In the genomic region with DNA sequence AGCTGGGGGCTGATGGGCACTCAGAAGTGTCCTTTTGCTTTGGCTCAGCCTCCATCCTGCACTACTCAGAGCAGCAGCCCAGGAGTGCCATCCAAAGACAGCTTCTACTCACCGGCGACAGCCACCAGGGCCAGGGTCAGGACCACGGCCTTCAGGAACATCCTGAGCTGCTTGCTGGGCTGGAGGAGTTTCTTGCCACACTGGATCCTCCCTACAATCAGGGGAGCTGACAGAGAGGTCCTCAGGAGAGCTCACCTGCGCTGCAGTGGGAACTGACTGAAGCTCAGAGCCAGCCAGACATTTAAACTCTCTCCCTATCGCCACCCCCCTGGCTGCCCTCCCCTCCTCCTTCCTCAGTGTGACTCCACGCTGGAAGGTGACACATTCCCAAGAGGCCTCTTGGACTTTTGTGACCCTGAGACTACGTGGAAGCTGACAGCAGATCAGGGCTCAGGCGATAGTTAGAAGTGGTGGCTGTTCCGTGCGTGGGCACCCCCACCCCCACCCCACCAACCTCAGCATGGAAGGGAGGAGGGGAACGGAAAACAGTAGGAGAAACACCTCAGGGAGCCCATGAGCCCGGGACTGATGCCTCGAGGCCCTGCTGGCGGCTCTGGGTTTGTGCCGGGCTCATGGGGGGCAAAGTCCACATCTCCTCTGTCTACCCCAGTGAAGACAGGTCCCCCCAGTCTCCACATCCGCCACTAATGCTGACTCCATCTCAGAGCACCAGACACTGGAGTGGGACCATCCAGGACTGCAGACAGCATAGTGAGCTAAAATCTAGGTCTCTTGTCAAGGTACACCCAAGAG, we compare ENCODE assay signal across 21 cellular contexts. TPM values are rescaled to one million over a fixed set of nuclear protein-coding genes. Genes with fewer than 3 reads are reported as not detected.
A peak's percentile ranks its signal among the peaks of the same experiment; 100 is the strongest.
DNase-seq lines count a peak whose midpoint lies in the region; ATAC-seq, FAIRE-seq and TF ChIP-seq lines count a peak whose summit lies in the region.
"Had no signal": no experiment of that assay in that cellular context is flagged by ENCODE, and none has a peak within 500 bp of the region (broad histone marks: within the 10 kb centered on the region; RNA-seq: fewer than 3 reads in every experiment).

Gene APOA4, minus strand, starts transcription at position 274 of the 813 bp plus-strand sequence. Its CDS starts 113 bp downstream, at position 161.

- TF ChIP-seq RAD21 in K562 (CRISPR knock-in tag; conservative IDR thresholded peaks at IDR 0.05 in 1 of 2, IDR thresholded peaks at IDR 0.05 in 1 of 2), result no peak

- no peak within 1 kb of the TSS for H3K14ac ChIP-seq in neuronal stem cell (ENCODE audit: low read length)

- no TSS peak for BruUV-seq in K562 (replicated peaks; lab: Mats Ljungman, UMichigan)

- peaks cover 0 to 10% of the 10 kb centered on the region in 2 experiments; a peak in 1 of 5 replicates for H3K27me3 ChIP-seq in K562 (ENCODE audit: control insufficient read depth in 2 of 2, insufficient read depth in 2 of 2, low read length in 2 of 2)
- H3K27me3 ChIP-seq in neuronal stem cell (ENCODE audit: control insufficient read depth in 3 of 3, insufficient read depth in 3 of 3, low read depth in 1 of 3, low read length in 3 of 3), result peaks cover 0 to 8% (median 1%) of the 10 kb centered on the region in 3 experiments
- no peaks in the 10 kb centered on the region for H3K27me3 ChIP-seq in body of pancreas
- H3K27me3 ChIP-seq: BE2C, MG63 had no signal

- H4K8ac ChIP-seq in neuronal stem cell (ENCODE audit: low read depth, low read length), result peak within 1 kb of the TSS; percentile 65

- no peak for TF ChIP-seq EP300 in K562 (IDR thresholded peaks at IDR 0.05; ENCODE audit: low read length)

- no peak within 1 kb of the TSS for H3K4me2 ChIP-seq in K562 (ENCODE audit: insufficient read depth, low read length)
- no peak within 1 kb of the TSS for H3K4me2 ChIP-seq in neuronal stem cell (ENCODE audit: insufficient read depth, low read length, poor library complexity, severe bottlenecking)
- H3K4me2 ChIP-seq: PC-9 had no signal

- H3K4ac ChIP-seq in neuronal stem cell (ENCODE audit: low read length), result no peak within 1 kb of the TSS

- no peaks in the 10 kb centered on the region for H3K79me2 ChIP-seq in K562 (ENCODE audit: control insufficient read depth, insufficient read depth, low read length)

- H3K4me1 ChIP-seq in K562 (replicated peaks in 1 of 2; ENCODE audit: control insufficient read depth in 2 of 2, insufficient read depth in 2 of 2, low read length in 2 of 2) (peaks cover 8 to 24% of the 10 kb centered on the region in 2 experiments; a peak in 4 of 5 replicates), neuronal stem cell (ENCODE audit: control insufficient read depth in 2 of 2, insufficient read depth in 1 of 2, low read depth in 1 of 2, low read length in 2 of 2) (peaks cover 0 to 4% of the 10 kb centered on the region in 2 donors), body of pancreas (no peaks in the 10 kb centered on the region)
- H3K4me1 ChIP-seq: BE2C had no signal

- TF ChIP-seq POLR2A in K562 (conservative IDR thresholded peaks at IDR 0.05) (no peak), body of pancreas (IDR thresholded peaks at IDR 0.05) (no peak)

- H3K4me3 ChIP-seq in K562 (no peak within 1 kb of the TSS), neuronal stem cell (ENCODE audit: low read length in 2 of 2) (no peak within 1 kb of the TSS), body of pancreas (no peak within 1 kb of the TSS)
- H3K4me3 ChIP-seq: MG63, PC-9, SK-N-MC had no signal

- H4K91ac ChIP-seq in neuronal stem cell (ENCODE audit: low read depth, low read length, poor library complexity), result no peak within 1 kb of the TSS

- H3K18ac ChIP-seq in neuronal stem cell (ENCODE audit: low read length), result peak within 1 kb of the TSS; percentile 38

- H3K36me3 ChIP-seq in K562 (ENCODE audit: control insufficient read depth, insufficient read depth, low read length) (no peaks in the 10 kb centered on the region), neuronal stem cell (replicated peaks in 1 of 2; ENCODE audit: control insufficient read depth in 2 of 2, insufficient read depth in 2 of 2, low read length in 2 of 2) (no peaks in the 10 kb centered on the region), body of pancreas (replicated peaks in 1 of 2; ENCODE audit: insufficient read depth in 1 of 2, low read depth in 2 of 2) (no peaks in the 10 kb centered on the region)
- H3K36me3 ChIP-seq: BE2C, MG63 had no signal

- no peaks in the 10 kb centered on the region for H3K9me1 ChIP-seq in K562 (ENCODE audit: control insufficient read depth, insufficient read depth, low read length)

- no peaks in the 10 kb centered on the region for H3K9me3 ChIP-seq in K562 (replicated peaks; ENCODE audit: control insufficient read depth, insufficient read depth, low read depth, low read length)
- no peaks in the 10 kb centered on the region for H3K9me3 ChIP-seq in neuronal stem cell (replicated peaks in 1 of 2; ENCODE audit: control insufficient read depth in 2 of 2, insufficient read depth in 1 of 2, low read depth in 1 of 2, low read length in 2 of 2)
- H3K9me3 ChIP-seq in body of pancreas, result no peaks in the 10 kb centered on the region
- H3K9me3 ChIP-seq: BE2C, MG63 had no signal

- in situ Hi-C loops in K562 (cut with MboI), result no loop called here

- no peak within 1 kb of the TSS for H2BK5ac ChIP-seq in neuronal stem cell (ENCODE audit: low read length)

- H2BK15ac ChIP-seq in neuronal stem cell (ENCODE audit: low read length), result peak within 1 kb of the TSS; percentile 87

- ATAC-seq in K562 (no peak), left lobe of liver (no peak), GM18498 (IDR thresholded peaks at IDR 0.05; ENCODE audit: unreplicated experiment) (no peak), HG03457 (IDR thresholded peaks at IDR 0.05; ENCODE audit: unreplicated experiment) (no peak), body of pancreas (no peak)

- no peak for FAIRE-seq in K562 (lab: Jason Lieb, UNC)
- FAIRE-seq: H54 had no signal

- 24% methylated on average over 9 of the region's 16 CpGs for WGBS in K562 (ENCODE audit: insufficient coverage, low coverage, missing lambda C conversion rate)
- no CpG with 5 or more reads among the region's 16 CpGs for WGBS in neuronal stem cell (ENCODE audit: extremely low coverage in 2 of 2, insufficient read length in 2 of 2, insufficient replicate concordance in 1 of 2), 2 donors
- WGBS in body of pancreas, 2 donors, result 61 to 70% methylated on average over 3 to 15 of the region's 16 CpGs

- POLR2A ChIA-PET in K562 (lab: Yijun Ruan, JAX), result interaction anchor here (0.7 kb wide), 1 partner anchor 40 kb away, joined by 3 read pairs; no protein-coding TSS in a partner anchor

- no peaks in the 10 kb centered on the region for H3K79me1 ChIP-seq in neuronal stem cell (ENCODE audit: low read depth, low read length)

- peak within 1 kb of the TSS; percentile 11 for H2AK5ac ChIP-seq in neuronal stem cell (ENCODE audit: low read depth, low read length)

- no peak within 1 kb of the TSS for H3K23ac ChIP-seq in neuronal stem cell (ENCODE audit: low read depth, low read length, poor library complexity)

- CTCF ChIA-PET in K562 (lab: Yijun Ruan, JAX; ENCODE audit: low intra/inter-chr PET ratio), result no interaction called here

- H3K9ac ChIP-seq in K562 (ENCODE audit: insufficient read depth in 1 of 2, low read depth in 2 of 2, low read length in 2 of 2) (peak within 1 kb of the TSS in 1 of 2 experiments; percentile 74; a peak in 1 of 4 replicates), neuronal stem cell (ENCODE audit: low read depth, low read length, poor library complexity) (peak within 1 kb of the TSS; percentile 9)

- H3K27ac ChIP-seq in K562 (ENCODE audit: extremely low read depth, low read depth, low read length), result no peak within 1 kb of the TSS
- no peak within 1 kb of the TSS for H3K27ac ChIP-seq in neuronal stem cell (replicated peaks; ENCODE audit: low read length)
- no peak within 1 kb of the TSS for H3K27ac ChIP-seq in body of pancreas
- H3K27ac ChIP-seq: PC-9, RWPE1, SK-N-MC had no signal

- intact Hi-C loops in K562 (cut with micrococcal nuclease), result no loop called here
- intact Hi-C loops in body of pancreas (cut with DNase I), result no loop called here

- no peaks in the 10 kb centered on the region for H4K20me1 ChIP-seq in K562 (replicated peaks; ENCODE audit: control insufficient read depth, insufficient read depth, low read length)

- H2BK120ac ChIP-seq in neuronal stem cell (ENCODE audit: low read depth, low read length), result no peak within 1 kb of the TSS

- no peak for DNase-seq in K562 (ENCODE audit: extremely low read depth in 1 of 4, low spot score in 3 of 4)
- DNase-seq in left lobe of liver (ENCODE audit: low spot score), result peak; percentile 40
- DNase-seq in neuronal stem cell (ENCODE audit: low spot score), result no peak
- DNase-seq in activated CD8-positive, alpha-beta memory T cell treated with anti-CD3 and anti-CD28 coated beads for 24 hours, result no peak
- DNase-seq in body of pancreas, result no peak
- DNase-seq: BE2C, DMS79, MG63, NCI-H1417 treated with DMSO at 0.1 percent for 48 hours, NCI-H187, NCI-H2107, NCI-H510A, PC-9, SHP77 treated with DMSO at 0.1 percent for 48 hours had no signal

- no peak for TF ChIP-seq CTCF in K562 (IDR thresholded peaks at IDR 0.05 in 2 of 3, conservative IDR thresholded peaks at IDR 0.05 in 1 of 3; ENCODE audit: insufficient read depth in 2 of 3, low read depth in 1 of 3, low read length in 3 of 3)
- TF ChIP-seq CTCF in body of pancreas (IDR thresholded peaks at IDR 0.05), result no peak

- 0 out of 2 replicates have a peak within 1 kb of the TSS, but pooled peaks have one; percentile 2 for H2AFZ ChIP-seq in K562 (ENCODE audit: low read depth, low read length)
- no peak within 1 kb of the TSS for H2AFZ ChIP-seq in neuronal stem cell (ENCODE audit: low read length)
- H2AFZ ChIP-seq: PC-9 had no signal

- peak within 1 kb of the TSS; percentile 22 for H2BK12ac ChIP-seq in neuronal stem cell (ENCODE audit: low read length)

RNA-seq across cellular contexts. Expression of gene APOA4, which starts in this region (rescaled TPM):
- total RNA-seq in K562 (2011; cell fraction: chromatin; rRNA removed; ENCODE audit: low replicate concordance), result 0.32 TPM in 1 of 2 replicates, not detected in the other
- not detected in 2 replicates for total RNA-seq in K562 (2011; cell fraction: nucleolus; rRNA removed)
- not detected in 2 replicates for total RNA-seq in K562 (2011; cell fraction: nucleoplasm; rRNA removed)
- total RNA-seq in K562 (2014; rRNA removed) (not detected in 2 replicates), K562 (2014; rRNA removed; fragmentation: Illumina TruSeq; extraction: Trizol) (not detected in 2 replicates), K562 (2015; rRNA removed; fragmentation: Illumina TruSeq; extraction: Trizol) (not detected in 2 replicates), K562 (2021) (not detected in 2 replicates), left lobe of liver (102 TPM), body of pancreas (not detected)
- polyA plus RNA-seq in K562 (2011; rRNA removed) (not detected in 2 replicates), K562 (2014; fragmentation: Illumina TruSeq; extraction: Trizol) (not detected in 2 replicates), K562 (2014; fragmentation: Nextera tagmentation; extraction: Ambion mirVana) (not detected), K562 (2014; rRNA removed) (0.07 and 0.11 TPM in 2 replicates)
- polyA plus RNA-seq in K562 (2011; cell fraction: cytosol; rRNA removed), result not detected in 2 replicates
- polyA plus RNA-seq in K562 (2011; cell fraction: nucleus; rRNA removed), result not detected in 2 replicates
- polyA plus RNA-seq in K562 (2012), result 0.10 TPM in 1 of 2 replicates, not detected in the other
- not detected in 2 replicates for polyA minus RNA-seq in K562 (2011; rRNA and poly(A)+ RNA removed)
- not detected in 2 replicates for polyA minus RNA-seq in K562 (2011; cell fraction: cytosol; rRNA and poly(A)+ RNA removed)
- not detected in 2 replicates for polyA minus RNA-seq in K562 (2011; cell fraction: nucleus; rRNA and poly(A)+ RNA removed)
- polyA plus RNA-seq in neuronal stem cell (2013, experiment 1 of 2), result not detected
- not detected for polyA plus RNA-seq in neuronal stem cell (2013, experiment 2 of 2)
- total RNA-seq: A673, LHCN-M2, PC-9 had no signal

Comparison
In these comparisons a context has a peak if more than half of its experiments do, and no peak if none do; other contexts are left out.
1. RNA of gene APOA4 (total RNA-seq): 102 TPM in left lobe of liver (single experiment); 0.32 TPM in K562 and not detected in body of pancreas; every median in the first group is over 10 times any median in the second.